In genomic region chr14:105364100-105364708, GRCh38 we compare ENCODE assay signal across 9 cellular contexts. TPM values are rescaled to one million over a fixed set of nuclear protein-coding genes. Genes with fewer than 3 reads are reported as not detected.
DNase-seq lines count a peak whose midpoint lies in the region; ATAC-seq and TF ChIP-seq lines count a peak whose summit lies in the region.
"Had no signal": no experiment of that assay in that cellular context is flagged by ENCODE, and none has a peak within 500 bp of the region (broad histone marks: within the 10 kb centered on the region; RNA-seq: fewer than 3 reads in every experiment).

No MANE protein-coding gene starts in this region.

- no peaks in the 10 kb centered on the region for H3K9me3 Mint-ChIP-seq in activated CD4-positive, alpha-beta memory T cell treated with anti-CD3 and anti-CD28 coated beads, Interleukin-2, amount 10 ng/mL, durations not matched to agents 7 days and 5 days
- no peaks in the 10 kb centered on the region for H3K9me3 Mint-ChIP-seq in stimulated activated naive CD8-positive, alpha-beta T cell treated with anti-CD3 and anti-CD28 coated beads, Interleukin-15, amount 100 ng/mL, for 72 hours

- POLR2A ChIA-PET in activated CD4-positive, alpha-beta memory T cell treated with anti-CD3 and anti-CD28 coated beads, Interleukin-2, amount 10 ng/mL, durations not matched to agents 7 days and 5 days (lab: Charles Lee): no interaction called here

- peaks cover 6% of the 10 kb centered on the region for H3K27me3 Mint-ChIP-seq in activated CD4-positive, alpha-beta memory T cell treated with anti-CD3 and anti-CD28 coated beads, Interleukin-2, amount 10 ng/mL, durations not matched to agents 7 days and 5 days
- H3K27me3 Mint-ChIP-seq in stimulated activated naive CD8-positive, alpha-beta T cell treated with anti-CD3 and anti-CD28 coated beads, Interleukin-15, amount 100 ng/mL, for 72 hours: peaks cover 10% of the 10 kb centered on the region

- CTCF ChIA-PET in activated CD4-positive, alpha-beta memory T cell treated with anti-CD3 and anti-CD28 coated beads, Interleukin-2, amount 10 ng/mL, durations not matched to agents 7 days and 5 days (lab: Charles Lee): interaction anchor here (0.6 kb wide), 2 partner anchors 8 to 126 kb away, joined by 3 to 5 read pairs; no protein-coding TSS in a partner anchor

- no peaks in the 10 kb centered on the region for H3K4me1 ChIP-seq in foreskin keratinocyte

- H3K27me3 ChIP-seq in foreskin keratinocyte: no peaks in the 10 kb centered on the region
- H3K27me3 ChIP-seq: ovary had no signal

- peaks cover 7% of the 10 kb centered on the region for H3K4me1 Mint-ChIP-seq in activated CD4-positive, alpha-beta memory T cell treated with anti-CD3 and anti-CD28 coated beads, Interleukin-2, amount 10 ng/mL, durations not matched to agents 7 days and 5 days
- peaks cover 35% of the 10 kb centered on the region for H3K4me1 Mint-ChIP-seq in stimulated activated naive CD8-positive, alpha-beta T cell treated with anti-CD3 and anti-CD28 coated beads, Interleukin-15, amount 100 ng/mL, for 72 hours

- DNase-seq in SIG-M5 treated with dmso at 0.1 percent for 504 hours (lab: John Stamatoyannopoulos, UW; ENCODE audit: unreplicated experiment): peak; percentile 11
- no peak for DNase-seq in SIG-M5 (lab: John Stamatoyannopoulos, UW)
- peak; percentile 25 for DNase-seq in activated CD4-positive, alpha-beta memory T cell treated with anti-CD3 and anti-CD28 coated beads, Interleukin-2, amount 10 ng/mL, durations not matched to agents 7 days and 5 days
- peak; percentile 10 to 54 for DNase-seq in foreskin keratinocyte
- DNase-seq in stimulated activated naive CD8-positive, alpha-beta T cell treated with anti-CD3 and anti-CD28 coated beads, Interleukin-15, amount 100 ng/mL, for 72 hours: no peak
- no peak for DNase-seq in RPMI8226

- no peak overlapping the region for H3K4me3 Mint-ChIP-seq in activated CD4-positive, alpha-beta memory T cell treated with anti-CD3 and anti-CD28 coated beads, Interleukin-2, amount 10 ng/mL, durations not matched to agents 7 days and 5 days
- peak overlapping the region; percentile 68 to 72 for H3K4me3 Mint-ChIP-seq in stimulated activated naive CD8-positive, alpha-beta T cell treated with anti-CD3 and anti-CD28 coated beads, Interleukin-15, amount 100 ng/mL, for 72 hours

- no peaks in the 10 kb centered on the region for H3K36me3 Mint-ChIP-seq in activated CD4-positive, alpha-beta memory T cell treated with anti-CD3 and anti-CD28 coated beads, Interleukin-2, amount 10 ng/mL, durations not matched to agents 7 days and 5 days (ENCODE audit: low read depth)

- H3K27ac ChIP-seq in foreskin keratinocyte: no peak overlapping the region
- H3K27ac ChIP-seq: ovary had no signal

- H3K27ac Mint-ChIP-seq in activated CD4-positive, alpha-beta memory T cell treated with anti-CD3 and anti-CD28 coated beads, Interleukin-2, amount 10 ng/mL, durations not matched to agents 7 days and 5 days: no peak overlapping the region
- peak overlapping the region in 1 of 2 donors; percentile 52 for H3K27ac Mint-ChIP-seq in stimulated activated naive CD8-positive, alpha-beta T cell treated with anti-CD3 and anti-CD28 coated beads, Interleukin-15, amount 100 ng/mL, for 72 hours

- no peak for TF ChIP-seq CTCF in foreskin keratinocyte (conservative IDR thresholded peaks at IDR 0.05)

- peak; percentile 81 for ATAC-seq in foreskin keratinocyte
- peak; percentile 67 for ATAC-seq in stimulated activated naive CD8-positive, alpha-beta T cell treated with anti-CD3 and anti-CD28 coated beads, Interleukin-15, amount 100 ng/mL, for 72 hours
- no peak for ATAC-seq in GM18861 (IDR thresholded peaks at IDR 0.05; ENCODE audit: unreplicated experiment)
- ATAC-seq in HG03342 (IDR thresholded peaks at IDR 0.05; ENCODE audit: unreplicated experiment): no peak

RNA-seq across cellular contexts. Expression of gene TEX22, which starts 34.1 kb away (rescaled TPM):
- total RNA-seq in activated CD4-positive, alpha-beta memory T cell treated with anti-CD3 and anti-CD28 coated beads, Interleukin-2, amount 10 ng/mL, durations not matched to agents 7 days and 5 days: 1 to 10 TPM; 2.6 to 4.4 TPM
- total RNA-seq in foreskin keratinocyte: 0.07 TPM in 1 of 2 replicates, not detected in the other
- polyA plus RNA-seq in foreskin keratinocyte: 0.01 and 0.02 TPM in 2 replicates

RNA-seq across cellular contexts. Expression of gene PACS2, which starts 49.7 kb away (rescaled TPM):
- 10 to 100 TPM; 28.3 to 29.9 TPM for total RNA-seq in activated CD4-positive, alpha-beta memory T cell treated with anti-CD3 and anti-CD28 coated beads, Interleukin-2, amount 10 ng/mL, durations not matched to agents 7 days and 5 days
- total RNA-seq in foreskin keratinocyte: 29.5 and 29.7 TPM in 2 replicates
- 21.3 and 24.3 TPM in 2 replicates for polyA plus RNA-seq in foreskin keratinocyte

RNA-seq across cellular contexts. Expression of gene MTA1, which starts 55.4 kb away (rescaled TPM):
- 100 to 1,000 TPM in 1 of 2 experiments, 10 to 100 TPM in 1; 98.5 to 103 TPM for total RNA-seq in activated CD4-positive, alpha-beta memory T cell treated with anti-CD3 and anti-CD28 coated beads, Interleukin-2, amount 10 ng/mL, durations not matched to agents 7 days and 5 days
- total RNA-seq in foreskin keratinocyte: 64.1 and 64.7 TPM in 2 replicates
- polyA plus RNA-seq in foreskin keratinocyte: 47.7 and 53.3 TPM in 2 replicates

Comparison
In these comparisons a context has a peak if more than half of its experiments do, and no peak if none do; other contexts are left out.
1. DNase-seq: peak in SIG-M5 treated with dmso at 0.1 percent for 504 hours (single experiment), activated CD4-positive, alpha-beta memory T cell treated with anti-CD3 and anti-CD28 coated beads, Interleukin-2, amount 10 ng/mL, durations not matched to agents 7 days and 5 days (single experiment) and foreskin keratinocyte (2 of 2); none in SIG-M5 (single experiment), stimulated activated naive CD8-positive, alpha-beta T cell treated with anti-CD3 and anti-CD28 coated beads, Interleukin-15, amount 100 ng/mL, for 72 hours (0 of 2) and RPMI8226 (single experiment).
2. ATAC-seq: peak in foreskin keratinocyte (single experiment) and stimulated activated naive CD8-positive, alpha-beta T cell treated with anti-CD3 and anti-CD28 coated beads, Interleukin-15, amount 100 ng/mL, for 72 hours (single experiment); none in GM18861 (single experiment) and HG03342 (single experiment).